Comparison of ENCODE assay signal across 8 cellular contexts in genomic region chr12:51217968-51218606, GRCh38. TPM values are rescaled to one million over a fixed set of nuclear protein-coding genes. Genes with fewer than 3 reads are reported as not detected.
A peak's percentile ranks its signal among the peaks of the same experiment; 100 is the strongest.
DNase-seq lines count a peak whose midpoint lies in the region; ATAC-seq lines count a peak whose summit lies in the region.

TSS of gene POU6F1 (minus strand) at chr12:51218062. CDS start at chr12:51206836, 11,226 bp downstream.

- peak within 1 kb of the TSS; percentile 87 for H3K4me3 Mint-ChIP-seq in activated CD8-positive, alpha-beta memory T cell treated with anti-CD3 and anti-CD28 coated beads, Interleukin-2, amount 10 ng/mL, durations not matched to agents 7 days and 5 days

- DNase-seq in GM19238 (ENCODE audit: insufficient read length, low spot score) (peak; percentile 90), NCI-H82 (lab: John Stamatoyannopoulos, UW) (peak; percentile 90), mesenteric fat pad (ENCODE audit: low spot score) (peak; percentile 90)
- peak; percentile 74 for DNase-seq in activated CD8-positive, alpha-beta memory T cell treated with anti-CD3 and anti-CD28 coated beads, Interleukin-2, amount 10 ng/mL, durations not matched to agents 7 days and 5 days
- peak; percentile 56 for DNase-seq in stimulated activated CD8-positive, alpha-beta memory T cell treated with anti-CD3 and anti-CD28 coated beads, Interleukin-12 subunit alpha, Interleukin-12 subunit beta, amount 100 ng/mL, for 4 hours (ENCODE audit: low read depth)

- H3K4me1 Mint-ChIP-seq in activated CD8-positive, alpha-beta memory T cell treated with anti-CD3 and anti-CD28 coated beads, Interleukin-2, amount 10 ng/mL, durations not matched to agents 7 days and 5 days: peaks cover 12% of the 10 kb centered on the region

- CTCF ChIA-PET in activated CD8-positive, alpha-beta memory T cell treated with anti-CD3 and anti-CD28 coated beads, Interleukin-2, amount 10 ng/mL, durations not matched to agents 7 days and 5 days (lab: Charles Lee): interaction anchor here (0.6 to 2.8 kb wide), 20 partner anchors 10 to 170 kb away, joined by 3 to 19 read pairs (median 4); partner anchors contain the start of genes DAZAP2, LETMD1 and SMAGP

- ATAC-seq in HG03457 (IDR thresholded peaks at IDR 0.05; ENCODE audit: unreplicated experiment): peak; percentile 79
- ATAC-seq in activated CD8-positive, alpha-beta memory T cell treated with anti-CD3 and anti-CD28 coated beads, Interleukin-2, amount 10 ng/mL, durations not matched to agents 7 days and 5 days: peak; percentile 84

- no peaks in the 10 kb centered on the region for H3K36me3 Mint-ChIP-seq in activated CD8-positive, alpha-beta memory T cell treated with anti-CD3 and anti-CD28 coated beads, Interleukin-2, amount 10 ng/mL, durations not matched to agents 7 days and 5 days

- H3K9ac ChIP-seq in BLaER1 (peak within 1 kb of the TSS; percentile 84), endocrine pancreas (ENCODE audit: control insufficient read depth, insufficient read depth, low read length) (peak within 1 kb of the TSS; percentile 81)

- H3K36me3 ChIP-seq in BLaER1 (no peaks in the 10 kb centered on the region), endocrine pancreas (ENCODE audit: control insufficient read depth, insufficient read depth, low read length) (no peaks in the 10 kb centered on the region)

- peak within 1 kb of the TSS; percentile 85 for H3K27ac ChIP-seq in BLaER1

- peak within 1 kb of the TSS; percentile 81 for H3K27ac Mint-ChIP-seq in activated CD8-positive, alpha-beta memory T cell treated with anti-CD3 and anti-CD28 coated beads, Interleukin-2, amount 10 ng/mL, durations not matched to agents 7 days and 5 days

- H3K9me3 ChIP-seq in BLaER1 (no peaks in the 10 kb centered on the region), endocrine pancreas (ENCODE audit: control insufficient read depth, low read length) (no peaks in the 10 kb centered on the region)

- H3K4me1 ChIP-seq in BLaER1 (peaks cover 21% of the 10 kb centered on the region), endocrine pancreas (ENCODE audit: control insufficient read depth, insufficient read depth, low read length) (peaks cover 10% of the 10 kb centered on the region)

- H3K27me3 Mint-ChIP-seq in activated CD8-positive, alpha-beta memory T cell treated with anti-CD3 and anti-CD28 coated beads, Interleukin-2, amount 10 ng/mL, durations not matched to agents 7 days and 5 days: no peaks in the 10 kb centered on the region

- no peaks in the 10 kb centered on the region for H4K20me1 ChIP-seq in BLaER1

- H3K4me2 ChIP-seq in BLaER1: peak within 1 kb of the TSS; percentile 92

- H3K27me3 ChIP-seq in BLaER1 (peaks cover 3% of the 10 kb centered on the region; the same call in 1 of the 2 replicates), endocrine pancreas (ENCODE audit: control insufficient read depth, insufficient read depth, low read length) (no peaks in the 10 kb centered on the region)

- no peaks in the 10 kb centered on the region for H3K9me3 Mint-ChIP-seq in activated CD8-positive, alpha-beta memory T cell treated with anti-CD3 and anti-CD28 coated beads, Interleukin-2, amount 10 ng/mL, durations not matched to agents 7 days and 5 days (ENCODE audit: low read depth)

- H3K4me3 ChIP-seq in BLaER1: peak within 1 kb of the TSS; percentile 76
- peak within 1 kb of the TSS; percentile 68 for H3K4me3 ChIP-seq in endocrine pancreas (ENCODE audit: control insufficient read depth, insufficient read depth, low read length)

RNA-seq across cellular contexts. Expression of gene POU6F1, which starts in this region (rescaled TPM):
- 1 to 10 TPM; 3.6 to 5.4 TPM for total RNA-seq in activated CD8-positive, alpha-beta memory T cell treated with anti-CD3 and anti-CD28 coated beads, Interleukin-2, amount 10 ng/mL, durations not matched to agents 7 days and 5 days
- 14.8 TPM for total RNA-seq in mesenteric fat pad

Comparison
In these comparisons a context has a peak if more than half of its experiments do, and no peak if none do; other contexts are left out.
1. Peak in every context shown above with its lines: DNase-seq, ATAC-seq, H3K4me3 ChIP-seq and H3K27ac ChIP-seq.